Comparison of ENCODE assay signal across 8 cellular contexts in the genomic region with DNA sequence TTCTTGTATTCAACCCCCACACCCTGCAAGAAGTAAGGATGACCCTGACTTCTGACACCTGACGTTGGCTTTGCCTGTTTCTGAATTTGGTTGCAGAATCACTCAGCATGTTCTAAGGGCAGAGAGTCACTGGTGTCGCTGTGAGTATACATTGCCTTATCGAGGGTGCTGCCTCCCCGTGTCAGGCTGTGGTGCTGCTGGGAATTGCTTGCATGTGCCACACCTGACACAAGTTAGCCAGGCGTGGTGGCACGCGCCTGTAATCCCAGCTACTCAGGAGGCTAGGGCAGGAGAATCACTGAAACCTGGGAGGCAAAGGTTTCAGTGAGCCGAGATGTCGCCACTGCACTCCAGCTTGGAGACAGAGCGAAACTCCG. TPM values are rescaled to one million over a fixed set of nuclear protein-coding genes. Genes with fewer than 3 reads are reported as not detected.
A peak's percentile ranks its signal among the peaks of the same experiment; 100 is the strongest.
DNase-seq lines count a peak whose midpoint lies in the region; ATAC-seq lines count a peak whose summit lies in the region.

No MANE protein-coding gene starts in this region.

- peaks cover 0 to 2% (median 0%) of the 10 kb centered on the region in 5 donors for H3K27me3 Mint-ChIP-seq in naive thymus-derived CD8-positive, alpha-beta T cell

- POLR2A ChIA-PET in naive thymus-derived CD8-positive, alpha-beta T cell (lab: Charles Lee) = interaction anchor here (0.6 to 2.2 kb wide), 5 partner anchors 50 to 180 kb away, joined by 3 to 9 read pairs (median 3); partner anchors contain the start of gene PDE9A

- H3K4me3 Mint-ChIP-seq in naive thymus-derived CD8-positive, alpha-beta T cell = peak overlapping the region; percentile 66 to 86 (median 80)

- no peaks in the 10 kb centered on the region for H3K9me3 Mint-ChIP-seq in naive thymus-derived CD8-positive, alpha-beta T cell

- H3K4me1 Mint-ChIP-seq in naive thymus-derived CD8-positive, alpha-beta T cell = peaks cover 28 to 42% (median 38%) of the 10 kb centered on the region in 4 donors

- peak; percentile 76 to 83 for ATAC-seq in naive thymus-derived CD8-positive, alpha-beta T cell
- no peak for ATAC-seq in GM18867 (IDR thresholded peaks at IDR 0.05; ENCODE audit: unreplicated experiment)
- no peak for ATAC-seq in HG02623 (IDR thresholded peaks at IDR 0.05; ENCODE audit: unreplicated experiment)

- peaks cover 0 to 3% (median 0%) of the 10 kb centered on the region in 3 donors for H3K36me3 Mint-ChIP-seq in naive thymus-derived CD8-positive, alpha-beta T cell

- peak overlapping the region; percentile 47 to 93 (median 82) for H3K27ac Mint-ChIP-seq in naive thymus-derived CD8-positive, alpha-beta T cell

- DNase-seq in Daoy (ENCODE audit: low read depth) (peak; percentile 76), HUDEP-2 (lab: John Stamatoyannopoulos, UW; ENCODE audit: unreplicated experiment in 76 of 76) (peak in 39 of 76 experiments; percentile 13 to 68 (median 33)), SW480 (ENCODE audit: low spot score) (peak; percentile 82), astrocyte of the hippocampus (ENCODE audit: low read depth, low spot score) (peak; percentile 32)
- DNase-seq in naive thymus-derived CD8-positive, alpha-beta T cell = peak in 8 of 10 donors; percentile 30 to 83 (median 58)
- no peak for DNase-seq in effector CD8-positive, alpha-beta T cell (lab: John Stamatoyannopoulos, UW)

RNA-seq across cellular contexts. Expression of gene WDR4, which starts 45.9 kb away (rescaled TPM):
- total RNA-seq in Daoy (2014; rRNA removed; shearing (Covaris generic)) = 35.8 and 37.9 TPM in 2 replicates
- total RNA-seq in naive thymus-derived CD8-positive, alpha-beta T cell = 10 to 100 TPM; 30.0 to 32.6 TPM
- polyA plus RNA-seq in naive thymus-derived CD8-positive, alpha-beta T cell = 1 to 10 TPM; 6.9 to 9.9 (median 9.3) TPM

RNA-seq across cellular contexts. Expression of gene NDUFV3, which starts 59.7 kb away (rescaled TPM):
- 37.8 and 40.3 TPM in 2 replicates for total RNA-seq in Daoy (2014; rRNA removed; shearing (Covaris generic))
- total RNA-seq in naive thymus-derived CD8-positive, alpha-beta T cell = 10 to 100 TPM; 35.9 to 37.1 TPM
- polyA plus RNA-seq in naive thymus-derived CD8-positive, alpha-beta T cell = 10 to 100 TPM; 10.2 to 27.2 (median 23.0) TPM

Comparison
In these comparisons a context has a peak if more than half of its experiments do, and no peak if none do; other contexts are left out.
1. ATAC-seq: peak in naive thymus-derived CD8-positive, alpha-beta T cell (2 of 2); none in GM18867 (single experiment) and HG02623 (single experiment).